9 cellular contexts compared by ENCODE assay signal in genomic region chr20:61980647-61981583, GRCh38.
DNase-seq lines count a peak whose midpoint lies in the region; TF ChIP-seq lines count a peak whose summit lies in the region.
"Had no signal": no experiment of that assay in that cellular context is flagged by ENCODE, and none has a peak within 500 bp of the region (broad histone marks: within the 10 kb centered on the region; RNA-seq: fewer than 3 reads in every experiment).

No MANE protein-coding gene starts in this region.

- H3K4me3 ChIP-seq in MG63 = no peak overlapping the region
- H3K4me3 ChIP-seq: SJSA1 had no signal

- CTCF ChIA-PET in MCF 10A (lab: Yijun Ruan, JAX) = interaction anchor here (0.7 kb wide), 1 partner anchor 153 kb away, joined by 3 read pairs; no protein-coding TSS in a partner anchor

- no peaks in the 10 kb centered on the region for H3K27me3 ChIP-seq in MG63
- H3K27me3 ChIP-seq: SJSA1 had no signal

- H3K27me3 Mint-ChIP-seq in MCF 10A (ENCODE audit: insufficient read depth, unreplicated experiment) = no peaks in the 10 kb centered on the region

- peak; percentile 8 for TF ChIP-seq CTCF in MCF 10A (IDR thresholded peaks at IDR 0.05; ENCODE audit: unreplicated experiment)

- DNase-seq in ELR (ENCODE audit: low read depth) (peak; percentile 69), MG63 (peak; percentile 41), MCF 10A (ENCODE audit: unreplicated experiment) (peak; percentile 26), medulla oblongata (ENCODE audit: extremely low spot score) (peak; percentile 17), HPDE6-E6E7 (ENCODE audit: extremely low spot score) (no peak), cortex of kidney (lab: John Stamatoyannopoulos, UW) (no peak), NCI-H446 treated with DMSO at 0.1 percent for 48 hours (lab: John Stamatoyannopoulos, UW) (no peak)
- no peak for DNase-seq in stimulated activated CD8-positive, alpha-beta memory T cell treated with anti-CD3 and anti-CD28 coated beads, Interleukin-4, amount 100 ng/mL, for 48 hours

- POLR2A ChIA-PET in MCF 10A (lab: Yijun Ruan, JAX) = no interaction called here

- no peaks in the 10 kb centered on the region for H3K4me1 Mint-ChIP-seq in MCF 10A (ENCODE audit: insufficient read depth, unreplicated experiment)

- no peaks in the 10 kb centered on the region for H3K9me3 ChIP-seq in MG63
- H3K9me3 ChIP-seq: SJSA1 had no signal

- H3K9me3 Mint-ChIP-seq in MCF 10A (ENCODE audit: unreplicated experiment) = no peaks in the 10 kb centered on the region

- H3K27ac Mint-ChIP-seq in MCF 10A (ENCODE audit: low read depth, unreplicated experiment) = no peak overlapping the region

- no peak overlapping the region for H3K4me3 Mint-ChIP-seq in MCF 10A (ENCODE audit: unreplicated experiment)

- intact Hi-C loops in MCF 10A (cut with micrococcal nuclease) = no loop called here

- peaks cover 18% of the 10 kb centered on the region for H3K36me3 Mint-ChIP-seq in MCF 10A (ENCODE audit: insufficient read depth, unreplicated experiment)

- peaks cover 11% of the 10 kb centered on the region for H3K36me3 ChIP-seq in MG63

- no TSS peak for BruUV-seq in MCF 10A (replicated peaks; lab: Mats Ljungman, UMichigan)

Comparison
In these comparisons a context has a peak if more than half of its experiments do, and no peak if none do; other contexts are left out.
1. DNase-seq: peak in ELR (single experiment), MG63 (single experiment), MCF 10A (single experiment) and medulla oblongata (single experiment); none in HPDE6-E6E7 (single experiment), cortex of kidney (single experiment), NCI-H446 treated with DMSO at 0.1 percent for 48 hours (single experiment) and stimulated activated CD8-positive, alpha-beta memory T cell treated with anti-CD3 and anti-CD28 coated beads, Interleukin-4, amount 100 ng/mL, for 48 hours (single experiment).